In genomic region chr22:46829140-46829891, GRCh38 we compare ENCODE assay signal across 12 cellular contexts.
DNase-seq lines count a peak whose midpoint lies in the region; ATAC-seq and TF ChIP-seq lines count a peak whose summit lies in the region.
"Had no signal": no experiment of that assay in that cellular context is flagged by ENCODE, and none has a peak within 500 bp of the region (broad histone marks: within the 10 kb centered on the region; RNA-seq: fewer than 3 reads in every experiment).

No MANE protein-coding gene starts in this region.

- H3K36me3 Mint-ChIP-seq in type B pancreatic cell = peaks cover 20% of the 10 kb centered on the region

- H3K36me3 ChIP-seq in heart right ventricle (peaks cover 0 to 9% (median 0%) of the 10 kb centered on the region in 9 donors), right atrium auricular region (no peaks in the 10 kb centered on the region), SJCRH30 (no peaks in the 10 kb centered on the region; the same call in 1 of the 2 replicates)

- H3K9me3 ChIP-seq in heart right ventricle (peaks cover 0 to 6% (median 0%) of the 10 kb centered on the region in 11 donors), right atrium auricular region (no peaks in the 10 kb centered on the region), SJCRH30 (replicated peaks) (peaks cover 3% of the 10 kb centered on the region; the same call in 1 of the 2 replicates)

- H3K27ac ChIP-seq in heart right ventricle = peak overlapping the region in 2 of 10 donors; percentile 35 to 40
- no peak overlapping the region for H3K27ac ChIP-seq in right atrium auricular region
- no peak overlapping the region for H3K27ac ChIP-seq in SJCRH30
- H3K27ac ChIP-seq: BLaER1 treated with 17β-estradiol and CSF1 and Interleukin-3, amounts not matched to agents 10 nM and 100 nM had no signal

- TF ChIP-seq CTCF in heart right ventricle (IDR thresholded peaks at IDR 0.05) (no peak), right atrium auricular region (IDR thresholded peaks at IDR 0.05) (no peak), astrocyte of the cerebellum (IDR thresholded peaks at IDR 0.05; ENCODE audit: low read depth, low read length, missing control alignments) (no peak), type B pancreatic cell (conservative IDR thresholded peaks at IDR 0.05) (no peak)

- intact Hi-C loops in heart right ventricle (cut with DNase I) = no loop called here

- H3K4me3 ChIP-seq in heart right ventricle (no peak overlapping the region), right atrium auricular region (no peak overlapping the region), astrocyte of the cerebellum (ENCODE audit: low read depth, low read length) (no peak overlapping the region), SJCRH30 (no peak overlapping the region)
- H3K4me3 ChIP-seq: BLaER1 treated with 17β-estradiol and CSF1 and Interleukin-3, amounts not matched to agents 10 nM and 100 nM had no signal

- WGBS in heart right ventricle, 2 donors = 56 to 67% methylated on average over 11 of the region's 11 CpGs

- H3K27me3 Mint-ChIP-seq in type B pancreatic cell = no peaks in the 10 kb centered on the region

- H3K4me3 Mint-ChIP-seq in type B pancreatic cell = no peak overlapping the region

- in situ Hi-C loops in astrocyte of the cerebellum (cut with HindIII; ENCODE audit: low sequenced_read_pairs) = loop anchor here (25.0 kb wide), 2 partner anchors 1008 to 1658 kb away; a partner anchor contains a TSS

- H3K9me3 Mint-ChIP-seq in type B pancreatic cell = no peaks in the 10 kb centered on the region

- H3K27me3 ChIP-seq in heart right ventricle = no peaks in the 10 kb centered on the region
- no peaks in the 10 kb centered on the region for H3K27me3 ChIP-seq in right atrium auricular region
- H3K27me3 ChIP-seq in SJCRH30 = no peaks in the 10 kb centered on the region
- H3K27me3 ChIP-seq: BLaER1 treated with 17β-estradiol and CSF1 and Interleukin-3, amounts not matched to agents 10 nM and 100 nM had no signal

- peak in 5 of 8 donors; percentile 9 to 45 (median 32) for ATAC-seq in heart right ventricle
- ATAC-seq in HG03097 (IDR thresholded peaks at IDR 0.05; ENCODE audit: low FRiP score, unreplicated experiment) = no peak

- H3K27ac Mint-ChIP-seq in type B pancreatic cell = peak overlapping the region; percentile 57

- H3K4me1 Mint-ChIP-seq in type B pancreatic cell (ENCODE audit: unreplicated experiment) = peaks cover 31% of the 10 kb centered on the region

- H3K4me1 ChIP-seq in heart right ventricle (peaks cover 10 to 38% (median 29%) of the 10 kb centered on the region in 9 donors), right atrium auricular region (peaks cover 0 to 28% of the 10 kb centered on the region in 2 donors), SJCRH30 (no peaks in the 10 kb centered on the region)

- DNase-seq in heart right ventricle = no peak
- no peak for DNase-seq in right atrium auricular region (ENCODE audit: low spot score)
- peak; percentile 91 for DNase-seq in astrocyte of the cerebellum (ENCODE audit: low read depth)
- DNase-seq in kidney glomerular epithelial cell (lab: John Stamatoyannopoulos, UW) = peak; percentile 89
- DNase-seq in type B pancreatic cell (ENCODE audit: extremely low spot score, unreplicated experiment) = no peak
- no peak for DNase-seq in NCI-H1436 (lab: John Stamatoyannopoulos, UW)
- DNase-seq in SJCRH30 = no peak
- DNase-seq: activated CD4-positive, alpha-beta T cell treated with anti-CD3 and anti-CD28 coated beads, Interleukin-2, amount 50 U/mL, for 4 hours; foreskin melanocyte; substantia nigra had no signal

Comparison
In these comparisons a context has a peak if more than half of its experiments do, and no peak if none do; other contexts are left out.
1. DNase-seq: peak in astrocyte of the cerebellum (single experiment) and kidney glomerular epithelial cell (single experiment); none in heart right ventricle (0 of 2), right atrium auricular region (single experiment), type B pancreatic cell (single experiment), NCI-H1436 (single experiment) and SJCRH30 (0 of 2).